ENCODE assay signal across 28 cellular contexts in the genomic region with DNA sequence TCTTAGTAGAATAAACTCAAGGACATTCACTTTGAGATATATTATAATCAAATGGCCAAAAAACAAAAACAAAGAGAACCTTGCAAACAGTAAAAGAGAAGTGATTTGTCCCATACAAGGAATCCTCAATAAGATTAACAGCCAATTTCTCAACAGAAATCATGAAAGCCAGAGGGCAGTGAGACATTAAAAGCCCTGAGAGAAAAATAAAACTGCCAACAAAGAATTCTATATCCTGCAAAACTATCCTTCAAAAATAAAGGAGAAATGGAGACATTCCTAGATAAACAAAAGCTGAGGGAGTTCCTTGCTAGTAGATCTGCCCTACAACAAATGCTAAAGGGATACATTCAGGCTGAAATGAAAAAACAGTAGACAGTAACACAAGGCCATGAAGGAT.
"Had no signal": no experiment of that assay in that cellular context is flagged by ENCODE, and none has a peak within 500 bp of the region (broad histone marks: within the 10 kb centered on the region; RNA-seq: fewer than 3 reads in every experiment).

No MANE protein-coding gene starts in this region.

- H3K27me3 ChIP-seq: testis, thyroid gland, tibial nerve, transverse colon, upper lobe of left lung, upper lobe of right lung, uterus, vagina had no signal

- H3K4me3 ChIP-seq: stomach, suprapubic skin, testis, thoracic aorta, thyroid gland, tibial artery, tibial nerve, transverse colon, upper lobe of left lung, upper lobe of right lung, uterus, vagina had no signal

- H3K27ac Mint-ChIP-seq: stimulated activated effector memory CD8-positive, alpha-beta T cell treated with anti-CD3 and anti-CD28 coated beads, Interleukin-12 subunit alpha, Interleukin-12 subunit beta, amount 100 ng/mL, for 72 hours; stimulated activated memory B cell treated with anti-CD40 and anti-IgM and Interleukin-4, amounts not matched to agents 10 μg/mL and 1 μg/mL and 100 μg/mL, for 72 hours; stimulated activated naive B cell treated with anti-CD40 and anti-IgM and Interleukin-4, amounts not matched to agents 10 μg/mL and 1 μg/mL and 100 μg/mL, for 72 hours; stimulated activated naive CD8-positive, alpha-beta T cell treated with anti-CD3 and anti-CD28 coated beads, Interleukin-15, amount 100 ng/mL, for 72 hours; stimulated activated naive CD8-positive, alpha-beta T cell treated with anti-CD3 and anti-CD28 coated beads, Interleukin-15, Interleukin-2, amounts not matched to agents 100 ng/mL and 50 ng/mL, for 24 hours; type B pancreatic cell had no signal

- H3K4me3 Mint-ChIP-seq: stimulated activated effector memory CD8-positive, alpha-beta T cell treated with anti-CD3 and anti-CD28 coated beads, Interleukin-12 subunit alpha, Interleukin-12 subunit beta, amount 100 ng/mL, for 72 hours; stimulated activated memory B cell treated with anti-CD40 and anti-IgM and Interleukin-4, amounts not matched to agents 10 μg/mL and 1 μg/mL and 100 μg/mL, for 72 hours; stimulated activated naive B cell treated with anti-CD40 and anti-IgM and Interleukin-4, amounts not matched to agents 10 μg/mL and 1 μg/mL and 100 μg/mL, for 72 hours; stimulated activated naive CD8-positive, alpha-beta T cell treated with anti-CD3 and anti-CD28 coated beads, Interleukin-15, amount 100 ng/mL, for 72 hours; stimulated activated naive CD8-positive, alpha-beta T cell treated with anti-CD3 and anti-CD28 coated beads, Interleukin-15, Interleukin-2, amounts not matched to agents 100 ng/mL and 50 ng/mL, for 24 hours; type B pancreatic cell had no signal

- ATAC-seq: stimulated activated effector memory CD8-positive, alpha-beta T cell treated with anti-CD3 and anti-CD28 coated beads, Interleukin-12 subunit alpha, Interleukin-12 subunit beta, amount 100 ng/mL, for 72 hours; stimulated activated memory B cell treated with anti-CD40 and anti-IgM and Interleukin-4, amounts not matched to agents 10 μg/mL and 1 μg/mL and 100 μg/mL, for 72 hours; stimulated activated naive B cell treated with anti-CD40 and anti-IgM and Interleukin-4, amounts not matched to agents 10 μg/mL and 1 μg/mL and 100 μg/mL, for 72 hours; stimulated activated naive CD8-positive, alpha-beta T cell treated with anti-CD3 and anti-CD28 coated beads, Interleukin-15, amount 100 ng/mL, for 72 hours; stimulated activated naive CD8-positive, alpha-beta T cell treated with anti-CD3 and anti-CD28 coated beads, Interleukin-15, Interleukin-2, amounts not matched to agents 100 U/mL and 50 U/mL, for 24 hours; upper lobe of right lung had no signal

- H3K36me3 ChIP-seq: stomach, suprapubic skin, thoracic aorta, thyroid gland, tibial artery, tibial nerve, transverse colon, upper lobe of left lung, upper lobe of right lung, uterus, vagina had no signal

- FAIRE-seq: urothelium cell line had no signal

- H3K4me1 Mint-ChIP-seq: stimulated activated effector memory CD8-positive, alpha-beta T cell treated with anti-CD3 and anti-CD28 coated beads, Interleukin-12 subunit alpha, Interleukin-12 subunit beta, amount 100 ng/mL, for 72 hours; stimulated activated memory B cell treated with anti-CD40 and anti-IgM and Interleukin-4, amounts not matched to agents 10 μg/mL and 1 μg/mL and 100 μg/mL, for 72 hours; stimulated activated naive B cell treated with anti-CD40 and anti-IgM and Interleukin-4, amounts not matched to agents 10 μg/mL and 1 μg/mL and 100 μg/mL, for 72 hours; stimulated activated naive CD8-positive, alpha-beta T cell treated with anti-CD3 and anti-CD28 coated beads, Interleukin-15, amount 100 ng/mL, for 72 hours had no signal

- H3K36me3 Mint-ChIP-seq: stimulated activated effector memory CD8-positive, alpha-beta T cell treated with anti-CD3 and anti-CD28 coated beads, Interleukin-12 subunit alpha, Interleukin-12 subunit beta, amount 100 ng/mL, for 72 hours; stimulated activated memory B cell treated with anti-CD40 and anti-IgM and Interleukin-4, amounts not matched to agents 10 μg/mL and 1 μg/mL and 100 μg/mL, for 72 hours; stimulated activated naive B cell treated with anti-CD40 and anti-IgM and Interleukin-4, amounts not matched to agents 10 μg/mL and 1 μg/mL and 100 μg/mL, for 72 hours; type B pancreatic cell had no signal

- H3K9me3 ChIP-seq: testis, thyroid gland, vagina had no signal

- H3K4me1 ChIP-seq: stomach, suprapubic skin, testis, thyroid gland, tibial artery, tibial nerve, transverse colon, upper lobe of left lung, upper lobe of right lung, uterus, vagina had no signal

- H3K27ac ChIP-seq: stomach, suprapubic skin, testis, thoracic aorta, thyroid gland, tibial artery, tibial nerve, transverse colon, upper lobe of left lung, upper lobe of right lung, uterus, vagina had no signal

- DNase-seq: stimulated activated CD4-positive, alpha-beta T cell treated with anti-CD3 and anti-CD28 coated beads, Interleukin-2, amount 100 ng/mL, for 48 hours; stimulated activated CD4-positive, alpha-beta T cell treated with anti-CD3 and anti-CD28 coated beads, Interleukin-4, amount 100 ng/mL, for 1 hour; stimulated activated CD4-positive, alpha-beta T cell treated with anti-CD3 and anti-CD28 coated beads, Interleukin-4, amount 100 ng/mL, for 24 hours; stimulated activated CD4-positive, alpha-beta T cell treated with anti-CD3 and anti-CD28 coated beads, Interleukin-4, amount 100 ng/mL, for 4 hours; stimulated activated CD8-positive, alpha-beta memory T cell treated with anti-CD3 and anti-CD28 coated beads, Interleukin-4, amount 100 ng/mL, for 48 hours; stimulated activated naive B cell treated with anti-CD40 and anti-IgM and Interleukin-4, amounts not matched to agents 10 μg/mL and 1 μg/mL and 100 μg/mL, for 72 hours; stimulated activated naive CD4-positive, alpha-beta T cell; stimulated activated naive CD4-positive, alpha-beta T cell treated with Interleukin-2 at 50 U/mL for 16 hours; stimulated activated naive CD8-positive, alpha-beta T cell treated with anti-CD3 and anti-CD28 coated beads, Interleukin-15, amount 100 ng/mL, for 72 hours; stimulated activated naive CD8-positive, alpha-beta T cell treated with anti-CD3 and anti-CD28 coated beads, Interleukin-15, Interleukin-2, amounts not matched to agents 100 U/mL and 50 U/mL, for 24 hours; stomach; testis; thyroid gland; tibial artery; transverse colon; trophoblast cell; upper lobe of left lung; upper lobe of right lung; uterus had no signal
